8 cellular contexts compared by ENCODE assay signal in genomic region chr20:49276895-49277785, GRCh38. TPM values are rescaled to one million over a fixed set of nuclear protein-coding genes. Genes with fewer than 3 reads are reported as not detected.
DNase-seq lines count a peak whose midpoint lies in the region; ATAC-seq and TF ChIP-seq lines count a peak whose summit lies in the region.

No MANE protein-coding gene starts in this region.

- peaks cover 14% of the 10 kb centered on the region for H3K9me3 Mint-ChIP-seq in mesothelial cell of epicardium
- peaks cover 12 to 13% of the 10 kb centered on the region in 2 donors for H3K9me3 Mint-ChIP-seq in stimulated activated naive B cell treated with anti-CD40 and anti-IgM and Interleukin-4, amounts not matched to agents 10 μg/mL and 1 μg/mL and 100 μg/mL, for 72 hours

- TF ChIP-seq CTCF in dorsolateral prefrontal cortex (IDR thresholded peaks at IDR 0.05 in 54 of 56, conservative IDR thresholded peaks at IDR 0.05 in 2 of 56; ENCODE audit: low read depth in 1 of 56, partially characterized antibody in 56 of 56) (no peak), mesothelial cell of epicardium (IDR thresholded peaks at IDR 0.05; ENCODE audit: unreplicated experiment) (no peak)

- H3K36me3 Mint-ChIP-seq in mesothelial cell of epicardium, result peaks cover 45% of the 10 kb centered on the region
- peaks cover 54 to 66% of the 10 kb centered on the region in 2 donors for H3K36me3 Mint-ChIP-seq in stimulated activated naive B cell treated with anti-CD40 and anti-IgM and Interleukin-4, amounts not matched to agents 10 μg/mL and 1 μg/mL and 100 μg/mL, for 72 hours

- peaks cover 50% of the 10 kb centered on the region for H3K4me1 Mint-ChIP-seq in mesothelial cell of epicardium
- H3K4me1 Mint-ChIP-seq in stimulated activated naive B cell treated with anti-CD40 and anti-IgM and Interleukin-4, amounts not matched to agents 10 μg/mL and 1 μg/mL and 100 μg/mL, for 72 hours, result peaks cover 35 to 56% of the 10 kb centered on the region in 2 donors

- H3K27me3 Mint-ChIP-seq in mesothelial cell of epicardium (ENCODE audit: low read depth), result no peaks in the 10 kb centered on the region
- peaks cover 0 to 5% of the 10 kb centered on the region in 2 donors for H3K27me3 Mint-ChIP-seq in stimulated activated naive B cell treated with anti-CD40 and anti-IgM and Interleukin-4, amounts not matched to agents 10 μg/mL and 1 μg/mL and 100 μg/mL, for 72 hours

- H3K27ac ChIP-seq in dorsolateral prefrontal cortex, result peak overlapping the region; percentile 44 to 100 (median 98)

- peak overlapping the region; percentile 82 for H3K27ac Mint-ChIP-seq in mesothelial cell of epicardium
- H3K27ac Mint-ChIP-seq in stimulated activated naive B cell treated with anti-CD40 and anti-IgM and Interleukin-4, amounts not matched to agents 10 μg/mL and 1 μg/mL and 100 μg/mL, for 72 hours, result peak overlapping the region; percentile 99

- no peaks in the 10 kb centered on the region for H3K27me3 ChIP-seq in dorsolateral prefrontal cortex

- intact Hi-C loops in dorsolateral prefrontal cortex (cut with DNase I), result loop anchor here (5.0 kb wide), 3 partner anchors 55 to 230 kb away; partner anchors contain the start of gene CSE1L (in 1 of the 2)

- H3K4me3 ChIP-seq in dorsolateral prefrontal cortex, result peak overlapping the region; percentile 56 to 100 (median 90)

- peak; percentile 48 for ATAC-seq in stimulated activated naive B cell treated with anti-CD40 and anti-IgM and Interleukin-4, amounts not matched to agents 10 μg/mL and 1 μg/mL and 100 μg/mL, for 72 hours (replicated peaks)
- ATAC-seq in GM19328 (IDR thresholded peaks at IDR 0.05; ENCODE audit: unreplicated experiment), result no peak

- H3K4me3 Mint-ChIP-seq in mesothelial cell of epicardium, result peak overlapping the region; percentile 95
- peak overlapping the region; percentile 92 to 95 for H3K4me3 Mint-ChIP-seq in stimulated activated naive B cell treated with anti-CD40 and anti-IgM and Interleukin-4, amounts not matched to agents 10 μg/mL and 1 μg/mL and 100 μg/mL, for 72 hours

- DNase-seq in DMS 273 (lab: John Stamatoyannopoulos, UW; ENCODE audit: unreplicated experiment) (peak; percentile 48), DMS 273 treated with DMSO at 0.1 percent for 48 hours (lab: John Stamatoyannopoulos, UW) (no peak), dorsolateral prefrontal cortex (peak in 3 of 10 donors; percentile 4 to 49 (median 48)), mesothelial cell of epicardium (ENCODE audit: low spot score in 2 of 2, unreplicated experiment in 2 of 2) (peak in 1 of 2 experiments; percentile 45), mesenteric fat pad (ENCODE audit: low spot score) (no peak)
- DNase-seq in activated CD4-positive, CD25-positive, alpha-beta regulatory T cell treated with anti-CD3 and anti-CD28 coated beads, Interleukin-2, amount 50 U/mL, for 16 hours (ENCODE audit: low read depth, low spot score), result peak; percentile 23
- peak; percentile 81 for DNase-seq in stimulated activated naive B cell treated with anti-CD40 and anti-IgM and Interleukin-4, amounts not matched to agents 10 μg/mL and 1 μg/mL and 100 μg/mL, for 72 hours

RNA-seq across cellular contexts. Expression of gene ZNFX1, which starts 0.7 kb away (rescaled TPM):
- total RNA-seq in dorsolateral prefrontal cortex (10 to 100 TPM; 21.0 to 37.9 (median 26.1) TPM), mesothelial cell of epicardium (15.5 to 16.8 TPM (median 15.9 TPM) in 3 replicates), mesenteric fat pad (43.4 TPM)

RNA-seq across cellular contexts. Expression of gene DDX27, which starts 57.9 kb away (rescaled TPM):
- total RNA-seq in dorsolateral prefrontal cortex (10 to 100 TPM; 19.9 to 45.2 (median 27.8) TPM), mesothelial cell of epicardium (37.9 to 40.2 TPM (median 38.0 TPM) in 3 replicates), mesenteric fat pad (29.8 TPM)

Comparison
In these comparisons a context has a peak if more than half of its experiments do, and no peak if none do; other contexts are left out.
1. DNase-seq: peak in DMS 273 (single experiment), activated CD4-positive, CD25-positive, alpha-beta regulatory T cell treated with anti-CD3 and anti-CD28 coated beads, Interleukin-2, amount 50 U/mL, for 16 hours (single experiment) and stimulated activated naive B cell treated with anti-CD40 and anti-IgM and Interleukin-4, amounts not matched to agents 10 μg/mL and 1 μg/mL and 100 μg/mL, for 72 hours (single experiment); none in DMS 273 treated with DMSO at 0.1 percent for 48 hours (single experiment) and mesenteric fat pad (single experiment).